ENCODE assay signal across 8 cellular contexts in genomic region chr11:65468874-65469333, GRCh38. TPM values are rescaled to one million over a fixed set of nuclear protein-coding genes. Genes with fewer than 3 reads are reported as not detected.
A peak's percentile ranks its signal among the peaks of the same experiment; 100 is the strongest.
DNase-seq lines count a peak whose midpoint lies in the region; ATAC-seq and TF ChIP-seq lines count a peak whose summit lies in the region.

No MANE protein-coding gene starts in this region.

- H3K4me1 Mint-ChIP-seq in T-cell = peaks cover 13 to 29% (median 25%) of the 10 kb centered on the region in 3 donors
- H3K4me1 Mint-ChIP-seq in chondrocyte (ENCODE audit: low read depth) = peaks cover 38% of the 10 kb centered on the region

- ATAC-seq in T-cell (replicated peaks in 1 of 4) (peak in 2 of 4 experiments; percentile 32 to 35), mucosa of descending colon (peak; percentile 73)

- no peak overlapping the region for H3K4me3 ChIP-seq in mucosa of descending colon

- H3K27me3 Mint-ChIP-seq in T-cell (no peaks in the 10 kb centered on the region), chondrocyte (ENCODE audit: low read depth) (no peaks in the 10 kb centered on the region)

- H3K36me3 Mint-ChIP-seq in T-cell (no peaks in the 10 kb centered on the region), chondrocyte (ENCODE audit: low read depth) (no peaks in the 10 kb centered on the region)

- TF ChIP-seq CTCF in LNCAP (IDR thresholded peaks at IDR 0.05) (peak; percentile 68; the same call in 1 of the 2 replicates), chondrocyte (IDR thresholded peaks at IDR 0.05) (peak; percentile 70), mucosa of descending colon (IDR thresholded peaks at IDR 0.05) (peak; percentile 37)

- H3K4me1 ChIP-seq in mucosa of descending colon (ENCODE audit: low read depth) = peaks cover 37% of the 10 kb centered on the region

- H3K4me3 Mint-ChIP-seq in T-cell (no peak overlapping the region), chondrocyte (ENCODE audit: unreplicated experiment) (no peak overlapping the region)

- H3K9me3 Mint-ChIP-seq in T-cell = no peaks in the 10 kb centered on the region
- H3K9me3 Mint-ChIP-seq in chondrocyte (ENCODE audit: low read depth) = no peaks in the 10 kb centered on the region

- DNase-seq in NCI-H1092 treated with DMSO at 0.1 percent for 48 hours (lab: John Stamatoyannopoulos, UW) (peak; percentile 60), NCI-H1092 (lab: John Stamatoyannopoulos, UW) (no peak), T-cell (peak in 33 of 34 experiments; percentile 16 to 61 (median 45)), chondrocyte (ENCODE audit: low spot score) (no peak), mucosa of descending colon (peak; percentile 92 to 95 (median 95)), DMS114 treated with DMSO at 0.1 percent for 48 hours (lab: John Stamatoyannopoulos, UW; ENCODE audit: unreplicated experiment) (no peak), DMS 273 treated with DMSO at 0.1 percent for 48 hours (lab: John Stamatoyannopoulos, UW) (no peak)

- POLR2A ChIA-PET in T-cell (lab: Charles Lee) = interaction anchor here (0.6 to 1.5 kb wide), 2 partner anchors 30 kb away, joined by 3 to 7 read pairs; partner anchors contain the start of gene MALAT1 (in 2 of the 2)

- CTCF ChIA-PET in T-cell (lab: Charles Lee) = interaction anchor here (0.7 kb wide), 2 partner anchors 36 to 658 kb away, joined by 3 read pairs; no protein-coding TSS in a partner anchor

- no peaks in the 10 kb centered on the region for H3K36me3 ChIP-seq in mucosa of descending colon (ENCODE audit: low read depth)

- intact Hi-C loops in mucosa of descending colon (cut with DNase I, micrococcal nuclease) = no loop called here

- no peaks in the 10 kb centered on the region for H3K9me3 ChIP-seq in mucosa of descending colon

- H3K27ac Mint-ChIP-seq in T-cell (peak overlapping the region in 1 of 2 donors; percentile 16), chondrocyte (ENCODE audit: unreplicated experiment) (peak overlapping the region; percentile 41)

RNA-seq across cellular contexts. Expression of gene MALAT1, which starts 29.9 kb away (rescaled TPM):
- total RNA-seq in T-cell (over 10,000 TPM; 21,382 to 33,585 (median 22,045) TPM), chondrocyte (11,810 to 14,376 TPM (median 12,130 TPM) in 3 replicates), mucosa of descending colon (over 10,000 TPM; 10,779 to 14,350 (median 11,224) TPM)

RNA-seq across cellular contexts. Expression of gene NEAT1, which starts 46.3 kb away (rescaled TPM):
- total RNA-seq in T-cell (1,000 to 10,000 TPM in 1 of 5 donors, 100 to 1,000 TPM in 4; 368 to 1,017 (median 906) TPM), chondrocyte (333 to 440 TPM (median 377 TPM) in 3 replicates), mucosa of descending colon (1,000 to 10,000 TPM; 1,133 to 1,409 (median 1,237) TPM)

RNA-seq across cellular contexts. Expression of gene SCYL1, which starts 56.0 kb away (rescaled TPM):
- total RNA-seq in T-cell (10 to 100 TPM; 66.4 to 96.8 (median 76.8) TPM), chondrocyte (108 to 123 TPM (median 120 TPM) in 3 replicates), mucosa of descending colon (10 to 100 TPM; 60.1 to 77.4 (median 60.3) TPM)

Comparison
In these comparisons a context has a peak if more than half of its experiments do, and no peak if none do; other contexts are left out.
1. DNase-seq: peak in NCI-H1092 treated with DMSO at 0.1 percent for 48 hours (single experiment), T-cell (33 of 34) and mucosa of descending colon (3 of 3); none in NCI-H1092 (single experiment), chondrocyte (single experiment), DMS114 treated with DMSO at 0.1 percent for 48 hours (single experiment) and DMS 273 treated with DMSO at 0.1 percent for 48 hours (single experiment).
2. Peak in every context shown above with its lines, with median percentiles within 50 percentile points of each other: CTCF ChIP-seq.